Comparison of ENCODE assay signal across 8 cellular contexts in genomic region chr1:57422271-57423134, GRCh38. TPM values are rescaled to one million over a fixed set of nuclear protein-coding genes. Genes with fewer than 3 reads are reported as not detected.
DNase-seq lines count a peak whose midpoint lies in the region; ATAC-seq and TF ChIP-seq lines count a peak whose summit lies in the region.

No MANE protein-coding gene starts in this region.

- DNase-seq in GM03348 (ENCODE audit: low spot score), result peak; percentile 71
- DNase-seq in Right ventricle myocardium superior, result peak; percentile 41
- DNase-seq in activated CD4-positive, alpha-beta T cell treated with anti-CD3 and anti-CD28 coated beads, Interleukin-2, amount 50 U/mL, for 4 hours, result no peak
- DNase-seq in pons (ENCODE audit: low spot score), result no peak
- DNase-seq in NCI-H774 (lab: John Stamatoyannopoulos, UW), result no peak

- peak; percentile 46 for ATAC-seq in Right ventricle myocardium superior (ENCODE audit: poor library complexity)
- no peak for ATAC-seq in HG03520 (IDR thresholded peaks at IDR 0.05; ENCODE audit: unreplicated experiment)

- H3K9ac ChIP-seq in rectal smooth muscle tissue (ENCODE audit: low read length), result no peak overlapping the region

- peaks cover 6% of the 10 kb centered on the region for H3K27me3 ChIP-seq in rectal smooth muscle tissue (ENCODE audit: control insufficient read depth, insufficient read depth, low read length)

- H3K36me3 ChIP-seq in rectal smooth muscle tissue (ENCODE audit: control insufficient read depth, insufficient read depth, low read length), result no peaks in the 10 kb centered on the region

- H3K4me3 ChIP-seq in rectal smooth muscle tissue (ENCODE audit: low read length), result peak overlapping the region; percentile 32

- no peak overlapping the region for H3K27ac ChIP-seq in rectal smooth muscle tissue (ENCODE audit: low read depth, low read length)

- intact Hi-C loops in Right ventricle myocardium superior (cut with DNase I), result no loop called here

- no peaks in the 10 kb centered on the region for H3K4me1 ChIP-seq in rectal smooth muscle tissue (ENCODE audit: control insufficient read depth, insufficient read depth, low read length)

TF ChIP-seq in PFSK-1, 5 proteins besides CTCF, POLR2A, EP300 and RAD21:
- no peak for TF ChIP-seq REST (IDR thresholded peaks at IDR 0.05; ENCODE audit: insufficient read depth in 1 of 2, low read depth in 2 of 2, low read length in 2 of 2)
- peak; percentile 53; the same call in 1 of the 2 replicates for TF ChIP-seq SIN3A (IDR thresholded peaks at IDR 0.05; ENCODE audit: borderline replicate concordance, insufficient read depth, low read length)
- no peak for TF ChIP-seq POLR2AphosphoS5 (IDR thresholded peaks at IDR 0.05; ENCODE audit: low read depth, low read length)
- TF ChIP-seq FOXP2 (optimal IDR thresholded peaks at IDR 0.05; ENCODE audit: borderline replicate concordance, extremely low read depth, extremely low read length, insufficient read depth), result no peak
- peak; percentile 29; the same call in 1 of the 2 replicates for TF ChIP-seq TAF1 (IDR thresholded peaks at IDR 0.05; ENCODE audit: borderline replicate concordance, insufficient read depth, low read length)
TF ChIP-seq in PFSK-1: peak in this region for 2.

RNA-seq across cellular contexts. Expression of gene DAB1, which starts 1.4 kb away (rescaled TPM):
- 3.6 TPM for polyA plus RNA-seq in PFSK-1 (2012; ENCODE audit: insufficient read length, low read depth)
- total RNA-seq in Right ventricle myocardium superior, result 3.8 TPM

Comparison
In these comparisons a context has a peak if more than half of its experiments do, and no peak if none do; other contexts are left out.
1. DNase-seq: peak in GM03348 (single experiment) and Right ventricle myocardium superior (single experiment); none in activated CD4-positive, alpha-beta T cell treated with anti-CD3 and anti-CD28 coated beads, Interleukin-2, amount 50 U/mL, for 4 hours (0 of 2), pons (single experiment) and NCI-H774 (single experiment).